1 cellular context compared by ENCODE assay signal in genomic region chr14:102917469-102918211, GRCh38.
TF ChIP-seq lines count a peak whose summit lies in the region.

No MANE protein-coding gene starts in this region.

TF ChIP-seq in K562, 482 proteins besides CTCF, POLR2A, EP300 and RAD21 (continued from another document):
- TF ChIP-seq, protein P1, sequence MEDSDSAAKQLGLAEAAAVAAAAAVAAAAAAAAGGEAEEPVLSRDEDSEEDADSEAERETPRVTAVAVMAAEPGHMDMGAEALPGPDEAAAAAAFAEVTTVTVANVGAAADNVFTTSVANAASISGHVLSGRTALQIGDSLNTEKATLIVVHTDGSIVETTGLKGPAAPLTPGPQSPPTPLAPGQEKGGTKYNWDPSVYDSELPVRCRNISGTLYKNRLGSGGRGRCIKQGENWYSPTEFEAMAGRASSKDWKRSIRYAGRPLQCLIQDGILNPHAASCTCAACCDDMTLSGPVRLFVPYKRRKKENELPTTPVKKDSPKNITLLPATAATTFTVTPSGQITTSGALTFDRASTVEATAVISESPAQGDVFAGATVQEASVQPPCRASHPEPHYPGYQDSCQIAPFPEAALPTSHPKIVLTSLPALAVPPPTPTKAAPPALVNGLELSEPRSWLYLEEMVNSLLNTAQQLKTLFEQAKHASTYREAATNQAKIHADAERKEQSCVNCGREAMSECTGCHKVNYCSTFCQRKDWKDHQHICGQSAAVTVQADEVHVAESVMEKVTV (CRISPR knock-in tag; IDR thresholded peaks at IDR 0.05): peak; percentile 14; the same call in 1 of the 2 replicates
- no peak for TF ChIP-seq KHSRP (IDR thresholded peaks at IDR 0.05)
TF ChIP-seq in K562: peak in this region for 5.
